In genomic region chr18:67938691-67939090, GRCh38 we compare ENCODE assay signal across 32 cellular contexts.
DNase-seq lines count a peak whose midpoint lies in the region; ATAC-seq and TF ChIP-seq lines count a peak whose summit lies in the region.
"Had no signal": no experiment of that assay in that cellular context is flagged by ENCODE, and none has a peak within 500 bp of the region (broad histone marks: within the 10 kb centered on the region; RNA-seq: fewer than 3 reads in every experiment).

No MANE protein-coding gene starts in this region.

- in situ Hi-C loops in mammary epithelial cell (cut with MboI; ENCODE audit: low sequenced_read_pairs in 2 of 2) = no loop called here

- no peak overlapping the region for H3K4me3 Mint-ChIP-seq in MCF 10A (ENCODE audit: unreplicated experiment)
- H3K4me3 Mint-ChIP-seq: activated naive CD4-positive, alpha-beta T cell treated with anti-CD3 and anti-CD28 coated beads for 36 hours; activated T-helper 1 cell treated with anti-CD3 and anti-CD28 coated beads, Interleukin-12 subunit alpha, Interleukin-12 subunit beta, Interleukin-2, Interleukin-4 antibody, amounts not matched to agents 30 ng/mL and 10 ng/mL and 1 ng/mL, durations not matched to agents 14 hours and 24 hours and 36 hours; B cell; CD8-positive, alpha-beta memory T cell; IgD-negative memory B cell; natural killer cell; T-helper 1 cell treated with Interleukin-12 subunit alpha and Interleukin-12 subunit beta and Interleukin-4 antibody, amounts not matched to agents 30 μg/mL and 1 μg/mL, for 36 hours had no signal

- no peaks in the 10 kb centered on the region for H3K4me1 ChIP-seq in mammary epithelial cell (ENCODE audit: insufficient read depth, low read length)
- H3K4me1 ChIP-seq: breast epithelium, colonic mucosa had no signal

- no peak overlapping the region for H3K4me3 ChIP-seq in mammary epithelial cell (replicated peaks in 1 of 3; ENCODE audit: insufficient read depth in 1 of 3, low read depth in 2 of 3, low read length in 3 of 3)
- H3K4me3 ChIP-seq in MG63 = no peak overlapping the region
- no peak overlapping the region for H3K4me3 ChIP-seq in fibroblast of mammary gland (ENCODE audit: control insufficient read depth, low read depth, low read length)
- H3K4me3 ChIP-seq: breast epithelium, colonic mucosa, thoracic aorta had no signal

- dilution Hi-C loops in mammary epithelial cell (cut with HindIII; ENCODE audit: low sequenced_read_pairs) = no loop called here

- no peaks in the 10 kb centered on the region for H3K27me3 Mint-ChIP-seq in MCF 10A (ENCODE audit: insufficient read depth, unreplicated experiment)
- H3K27me3 Mint-ChIP-seq: B cell, IgD-negative memory B cell had no signal

- no peak overlapping the region for H3K9ac ChIP-seq in mammary epithelial cell (ENCODE audit: insufficient read depth, low read length)

- no peak overlapping the region for H3K27ac ChIP-seq in mammary epithelial cell (ENCODE audit: insufficient read depth, low read depth, low read length)
- H3K27ac ChIP-seq: 22Rv1, breast epithelium, colonic mucosa, thoracic aorta had no signal

- peak overlapping the region; percentile 8 for H2AFZ ChIP-seq in mammary epithelial cell (ENCODE audit: low read depth, low read length)

- ATAC-seq in GM18502 (IDR thresholded peaks at IDR 0.05; ENCODE audit: poor library complexity, unreplicated experiment) = no peak
- ATAC-seq: activated CD4-positive, CD25-positive, alpha-beta regulatory T cell treated with anti-CD3 and anti-CD28 coated beads, Interleukin-2, amount 50 U/mL, for 24 hours; natural killer cell had no signal

- H3K9me3 ChIP-seq in mammary epithelial cell (replicated peaks; ENCODE audit: insufficient read depth, low read length) = no peaks in the 10 kb centered on the region
- H3K9me3 ChIP-seq in MG63 = peaks cover 13% of the 10 kb centered on the region; the same call in 1 of the 2 replicates
- H3K9me3 ChIP-seq: breast epithelium, colonic mucosa, thoracic aorta had no signal

- H3K4me2 ChIP-seq in mammary epithelial cell (ENCODE audit: insufficient read depth, low read depth, low read length) = no peak overlapping the region

- BruUV-seq in mammary epithelial cell (replicated peaks; lab: Mats Ljungman, UMichigan) = no TSS peak
- BruUV-seq in MCF 10A (replicated peaks; lab: Mats Ljungman, UMichigan) = no TSS peak

- no peaks in the 10 kb centered on the region for H3K36me3 Mint-ChIP-seq in MCF 10A (ENCODE audit: insufficient read depth, unreplicated experiment)
- H3K36me3 Mint-ChIP-seq: CD8-positive, alpha-beta memory T cell; IgD-negative memory B cell; natural killer cell had no signal

- no peak for TF ChIP-seq CTCF in mammary epithelial cell (conservative IDR thresholded peaks at IDR 0.05 in 1 of 2, IDR thresholded peaks at IDR 0.05 in 1 of 2; ENCODE audit: extremely low read depth in 1 of 2, insufficient read depth in 1 of 2, low read depth in 1 of 2, low read length in 2 of 2)
- no peak for TF ChIP-seq CTCF in MCF 10A (IDR thresholded peaks at IDR 0.05; ENCODE audit: unreplicated experiment)
- TF ChIP-seq CTCF in fibroblast of mammary gland (conservative IDR thresholded peaks at IDR 0.05; ENCODE audit: control insufficient read depth, insufficient read depth, low read depth, low read length) = no peak

- no peak overlapping the region for H3K27ac Mint-ChIP-seq in MCF 10A (ENCODE audit: low read depth, unreplicated experiment)
- H3K27ac Mint-ChIP-seq: activated naive CD4-positive, alpha-beta T cell treated with anti-CD3 and anti-CD28 coated beads for 36 hours; activated T-helper 1 cell treated with anti-CD3 and anti-CD28 coated beads, Interleukin-12 subunit alpha, Interleukin-12 subunit beta, Interleukin-2, Interleukin-4 antibody, amounts not matched to agents 30 ng/mL and 10 ng/mL and 1 ng/mL, durations not matched to agents 14 hours and 24 hours and 36 hours; B cell; IgD-negative memory B cell; natural killer cell; T-helper 1 cell treated with Interleukin-12 subunit alpha and Interleukin-12 subunit beta and Interleukin-4 antibody, amounts not matched to agents 30 μg/mL and 1 μg/mL, for 36 hours had no signal

- no peaks in the 10 kb centered on the region for H3K36me3 ChIP-seq in mammary epithelial cell (ENCODE audit: insufficient read depth, low read length)
- no peaks in the 10 kb centered on the region for H3K36me3 ChIP-seq in MG63
- H3K36me3 ChIP-seq: breast epithelium, colonic mucosa, thoracic aorta had no signal

- no peaks in the 10 kb centered on the region for H3K79me2 ChIP-seq in mammary epithelial cell (ENCODE audit: insufficient read depth, low read length)

- 68% methylated on average over 3 of the region's 3 CpGs for WGBS in mammary epithelial cell (ENCODE audit: low coverage, missing lambda C conversion rate)

- H3K27me3 ChIP-seq in mammary epithelial cell (ENCODE audit: insufficient read depth, low read length) (no peaks in the 10 kb centered on the region), MG63 (no peaks in the 10 kb centered on the region)
- H3K27me3 ChIP-seq: colonic mucosa had no signal

- peaks cover 8% of the 10 kb centered on the region for H3K9me3 Mint-ChIP-seq in MCF 10A (ENCODE audit: unreplicated experiment)
- H3K9me3 Mint-ChIP-seq: activated naive CD4-positive, alpha-beta T cell treated with anti-CD3 and anti-CD28 coated beads for 36 hours; activated T-helper 1 cell treated with anti-CD3 and anti-CD28 coated beads, Interleukin-12 subunit alpha, Interleukin-12 subunit beta, Interleukin-2, Interleukin-4 antibody, amounts not matched to agents 30 ng/mL and 10 ng/mL and 1 ng/mL, durations not matched to agents 14 hours and 24 hours and 36 hours; T-helper 1 cell treated with Interleukin-12 subunit alpha and Interleukin-12 subunit beta and Interleukin-4 antibody, amounts not matched to agents 30 μg/mL and 1 μg/mL, for 36 hours had no signal

- no peaks in the 10 kb centered on the region for H3K4me1 Mint-ChIP-seq in MCF 10A (ENCODE audit: insufficient read depth, unreplicated experiment)
- H3K4me1 Mint-ChIP-seq: B cell; CD8-positive, alpha-beta memory T cell; IgD-negative memory B cell; natural killer cell had no signal

- POLR2A ChIA-PET in MCF 10A (lab: Yijun Ruan, JAX) = interaction anchor here (0.6 kb wide), 1 partner anchor 512 kb away, joined by 3 read pairs; no protein-coding TSS in a partner anchor

- intact Hi-C loops in mammary epithelial cell (cut with micrococcal nuclease) = loop anchor here (10.0 kb wide), 1 partner anchor 424 kb away; the partner anchor contains the start of gene DSEL
- intact Hi-C loops in MCF 10A (cut with micrococcal nuclease) = no loop called here

- CTCF ChIA-PET in mammary epithelial cell (lab: Charles Lee; ENCODE audit: low non-redundant PET) (no interaction called here), MCF 10A (lab: Yijun Ruan, JAX) (interaction anchor here (1.2 kb wide), 1 partner anchor 423 kb away, joined by 3 read pairs; no protein-coding TSS in a partner anchor)

- no peaks in the 10 kb centered on the region for H4K20me1 ChIP-seq in mammary epithelial cell (ENCODE audit: insufficient read depth, low read length)

- no peak for DNase-seq in mammary epithelial cell
- no peak for DNase-seq in MCF 10A (ENCODE audit: unreplicated experiment)
- DNase-seq in MG63 = peak; percentile 9
- peak; percentile 61 for DNase-seq in fibroblast of mammary gland (ENCODE audit: low read depth)
- DNase-seq in SIG-M5 (lab: John Stamatoyannopoulos, UW) = no peak
- no peak for DNase-seq in GOT3 (lab: John Stamatoyannopoulos, UW)
- no peak for DNase-seq in activated T-cell treated with anti-CD3 and anti-CD28 coated beads, Interleukin-2, amount 50 U/mL, for 1 hour
- DNase-seq: activated CD4-positive, alpha-beta T cell treated with anti-CD3 and anti-CD28 coated beads, Interleukin-2, amount 50 U/mL, for 48 hours; activated naive CD4-positive, alpha-beta T cell treated with anti-CD3 and anti-CD28 coated beads for 36 hours; amniotic stem cell; CD8-positive, alpha-beta memory T cell; colonic mucosa; DMS153; effector CD8-positive, alpha-beta T cell; GDM1; kidney; natural killer cell; NCI-H1105 treated with DMSO at 0.1 percent for 48 hours; NCI-H2081; NCI-H774; occipital lobe; RPMI8226; stimulated activated naive CD4-positive, alpha-beta T cell treated with Interleukin-2 at 50 U/mL for 16 hours had no signal

Comparison
In these comparisons a context has a peak if more than half of its experiments do, and no peak if none do; other contexts are left out.
1. DNase-seq: peak in MG63 (single experiment) and fibroblast of mammary gland (single experiment); none in mammary epithelial cell (single experiment), MCF 10A (single experiment), SIG-M5 (single experiment), GOT3 (single experiment) and activated T-cell treated with anti-CD3 and anti-CD28 coated beads, Interleukin-2, amount 50 U/mL, for 1 hour (single experiment).